In genomic region chr16:71287454-71287853, GRCh38 we compare ENCODE assay signal across 1 cellular context.
TF ChIP-seq lines count a peak whose summit lies in the region.

No MANE protein-coding gene starts in this region.

TF ChIP-seq in HCT116, 20 proteins besides CTCF, POLR2A, EP300 and RAD21 (continued from another document):
- TF ChIP-seq ZBTB33 (IDR thresholded peaks at IDR 0.05; ENCODE audit: extremely low read depth, insufficient replicate concordance, low read length) (no peak), TCF7L2 (IDR thresholded peaks at IDR 0.05; ENCODE audit: borderline replicate concordance, extremely low read depth, insufficient read depth, insufficient read length) (no peak), EZH2 (IDR thresholded peaks at IDR 0.05) (no peak), EGR1 (IDR thresholded peaks at IDR 0.05; ENCODE audit: low read depth) (no peak), ZNF274 (IDR thresholded peaks at IDR 0.05; ENCODE audit: low read depth, low read length) (no peak), FOSL1 (IDR thresholded peaks at IDR 0.05; ENCODE audit: low read depth) (no peak), ATF3 (IDR thresholded peaks at IDR 0.05) (no peak), YY1 (IDR thresholded peaks at IDR 0.05; ENCODE audit: extremely low read depth, insufficient replicate concordance, low read depth, low read length) (no peak), MAX (IDR thresholded peaks at IDR 0.05) (no peak), SP1 (IDR thresholded peaks at IDR 0.05; ENCODE audit: low read depth) (no peak), SIN3A (IDR thresholded peaks at IDR 0.05; ENCODE audit: low read depth) (no peak), JUND (IDR thresholded peaks at IDR 0.05) (no peak), CEBPB (IDR thresholded peaks at IDR 0.05; ENCODE audit: low read depth) (no peak), POLR2AphosphoS5 (IDR thresholded peaks at IDR 0.05; ENCODE audit: low read depth, low read length) (no peak)
TF ChIP-seq in HCT116: peak in this region for 0.
